Comparison of ENCODE assay signal across 20 cellular contexts in genomic region chr10:44817961-44818649, GRCh38.
DNase-seq lines count a peak whose midpoint lies in the region; ATAC-seq, FAIRE-seq and TF ChIP-seq lines count a peak whose summit lies in the region.
"Had no signal": no experiment of that assay in that cellular context is flagged by ENCODE, and none has a peak within 500 bp of the region (broad histone marks: within the 10 kb centered on the region; RNA-seq: fewer than 3 reads in every experiment).

No MANE protein-coding gene starts in this region.

- H3K27ac Mint-ChIP-seq in GM23338: no peak overlapping the region
- H3K27ac Mint-ChIP-seq: CD4-positive, alpha-beta memory T cell; H9 had no signal

- no peaks in the 10 kb centered on the region for H3K36me3 ChIP-seq in GM23338 (ENCODE audit: insufficient read depth)
- H3K36me3 ChIP-seq in bronchial epithelial cell (ENCODE audit: control insufficient read depth, insufficient read depth, low read length): no peaks in the 10 kb centered on the region
- H3K36me3 ChIP-seq in psoas muscle (ENCODE audit: insufficient read depth in 1 of 2, low read depth in 1 of 2): no peaks in the 10 kb centered on the region
- H3K36me3 ChIP-seq: Peyer's patch had no signal

- H3K9me3 ChIP-seq in psoas muscle: no peaks in the 10 kb centered on the region
- H3K9me3 ChIP-seq: A549, Peyer's patch had no signal

- 0 out of 2 replicates have a peak overlapping the region, but pooled peaks have one; percentile 23 for H2AFZ ChIP-seq in GM23338

- 0 out of 2 replicates have a peak, but pooled peaks cover 6% of the 10 kb centered on the region for H3K9me2 ChIP-seq in GM23338 (ENCODE audit: insufficient read depth)

- H3K27me3 Mint-ChIP-seq in GM23338 (ENCODE audit: insufficient read depth, low read depth, poor library complexity): peaks cover 10% of the 10 kb centered on the region

- no peaks in the 10 kb centered on the region for H4K20me1 ChIP-seq in GM23338 (replicated peaks; ENCODE audit: insufficient read depth)

- H3F3A ChIP-seq in GM23338 (replicated peaks; ENCODE audit: low read depth): no peaks in the 10 kb centered on the region

- H3K27me3 ChIP-seq in GM23338 (ENCODE audit: insufficient read depth) (no peaks in the 10 kb centered on the region), bronchial epithelial cell (ENCODE audit: control insufficient read depth, insufficient read depth, low read length) (no peaks in the 10 kb centered on the region), psoas muscle (ENCODE audit: insufficient read depth in 3 of 3, low read length in 2 of 3) (no peaks in the 10 kb centered on the region)
- H3K27me3 ChIP-seq: Peyer's patch had no signal

- WGBS in psoas muscle, 3 donors: 29 to 53% (median 37%) methylated on average over 9 of the region's 9 CpGs

- intact Hi-C loops in left ventricle myocardium superior (cut with micrococcal nuclease): no loop called here
- intact Hi-C loops in psoas muscle (cut with DNase I): no loop called here

- H3K36me3 Mint-ChIP-seq in GM23338 (ENCODE audit: low read depth): no peaks in the 10 kb centered on the region
- H3K36me3 Mint-ChIP-seq: CD4-positive, alpha-beta memory T cell had no signal

- FAIRE-seq in bronchial epithelial cell (lab: Jason Lieb, UNC): peak; percentile 40
- FAIRE-seq: A549 had no signal

- H3K4me2 ChIP-seq in GM23338: no peak overlapping the region
- H3K4me2 ChIP-seq: A549 had no signal

- H3K4me1 ChIP-seq in GM23338 (ENCODE audit: insufficient read depth) (no peaks in the 10 kb centered on the region), psoas muscle (no peaks in the 10 kb centered on the region)
- H3K4me1 ChIP-seq: A549, Peyer's patch had no signal

- H3K4me3 Mint-ChIP-seq in GM23338: no peak overlapping the region
- H3K4me3 Mint-ChIP-seq: CD4-positive, alpha-beta memory T cell; H9 had no signal

- H3K9me3 Mint-ChIP-seq in GM23338: peaks cover 5% of the 10 kb centered on the region; the same call in 2 of the 3 replicates
- H3K9me3 Mint-ChIP-seq: CD4-positive, alpha-beta memory T cell; H9 had no signal

- DNase-seq in GM23338 (ENCODE audit: low spot score) (no peak), bronchial epithelial cell (ENCODE audit: low read depth) (no peak), left ventricle myocardium superior (no peak), psoas muscle (no peak), NCI-H146 treated with DMSO at 0.1 percent for 48 hours (lab: John Stamatoyannopoulos, UW; ENCODE audit: unreplicated experiment) (no peak), NCI-H345 (lab: John Stamatoyannopoulos, UW) (no peak), NCI-H82 (lab: John Stamatoyannopoulos, UW) (no peak)
- no peak for DNase-seq in stimulated activated CD4-positive, alpha-beta T cell treated with anti-CD3 and anti-CD28 coated beads, Interleukin-1b, Interleukin-23, amount 100 ng/mL, for 48 hours
- DNase-seq: Calu3; CD4-positive, alpha-beta memory T cell; NCI-H1092; NCI-H1436 treated with DMSO at 0.1 percent for 48 hours; NCI-H2081; NCI-H2171 treated with DMSO at 0.1 percent for 48 hours; NK-92 treated with Interleukin-12 subunit alpha and Interleukin-12 subunit beta, amount 100 ng/mL, for 24 hours; Peyer's patch; SHP77 had no signal

- TF ChIP-seq CTCF in GM23338 (conservative IDR thresholded peaks at IDR 0.05; ENCODE audit: low read depth in 2 of 2): no peak
- no peak for TF ChIP-seq CTCF in bronchial epithelial cell (IDR thresholded peaks at IDR 0.05; ENCODE audit: insufficient read depth, low read length, severe bottlenecking)
- TF ChIP-seq CTCF in psoas muscle (IDR thresholded peaks at IDR 0.05): no peak

- H3K4me3 ChIP-seq in GM23338 (no peak overlapping the region), bronchial epithelial cell (ENCODE audit: low read depth, low read length) (no peak overlapping the region), psoas muscle (no peak overlapping the region)
- H3K4me3 ChIP-seq: A549, Peyer's patch, SK-N-MC had no signal

- H3K27ac ChIP-seq in GM23338 (ENCODE audit: low read depth) (no peak overlapping the region), psoas muscle (peak overlapping the region; percentile 41)
- H3K27ac ChIP-seq: A549, Peyer's patch, SK-N-MC had no signal

- H3K79me2 ChIP-seq in GM23338 (replicated peaks; ENCODE audit: insufficient read depth): no peaks in the 10 kb centered on the region

- H3K4me1 Mint-ChIP-seq in GM23338: peaks cover 6% of the 10 kb centered on the region; the same call in 2 of the 3 replicates
- H3K4me1 Mint-ChIP-seq: CD4-positive, alpha-beta memory T cell had no signal

- ATAC-seq in GM23338: no peak
- peak; percentile 92 for ATAC-seq in left ventricle myocardium superior
- ATAC-seq in psoas muscle: no peak
- ATAC-seq: A549 had no signal

TF ChIP-seq in GM23338, 12 proteins besides CTCF, POLR2A, EP300 and RAD21 (continues in another document):
- TF ChIP-seq ETS1 (IDR thresholded peaks at IDR 0.05) (no peak), POLR2AphosphoS5 (IDR thresholded peaks at IDR 0.05; ENCODE audit: low read depth) (no peak), ZNF114 (CRISPR knock-in tag; IDR thresholded peaks at IDR 0.05) (no peak), NANOG (IDR thresholded peaks at IDR 0.05; ENCODE audit: borderline replicate concordance) (no peak), EZH2 (IDR thresholded peaks at IDR 0.05; ENCODE audit: low read depth, unreplicated experiment) (no peak), JUNB (IDR thresholded peaks at IDR 0.05; ENCODE audit: unreplicated experiment) (no peak), ZNF331 (CRISPR knock-in tag; IDR thresholded peaks at IDR 0.05; ENCODE audit: low read depth) (no peak), CREB1 (CRISPR knock-in tag; IDR thresholded peaks at IDR 0.05; ENCODE audit: low read depth) (no peak), REST (IDR thresholded peaks at IDR 0.05; ENCODE audit: unreplicated experiment) (no peak), STAT1 (IDR thresholded peaks at IDR 0.05; ENCODE audit: unreplicated experiment) (no peak)
